13 cellular contexts compared by ENCODE assay signal in the genomic region with DNA sequence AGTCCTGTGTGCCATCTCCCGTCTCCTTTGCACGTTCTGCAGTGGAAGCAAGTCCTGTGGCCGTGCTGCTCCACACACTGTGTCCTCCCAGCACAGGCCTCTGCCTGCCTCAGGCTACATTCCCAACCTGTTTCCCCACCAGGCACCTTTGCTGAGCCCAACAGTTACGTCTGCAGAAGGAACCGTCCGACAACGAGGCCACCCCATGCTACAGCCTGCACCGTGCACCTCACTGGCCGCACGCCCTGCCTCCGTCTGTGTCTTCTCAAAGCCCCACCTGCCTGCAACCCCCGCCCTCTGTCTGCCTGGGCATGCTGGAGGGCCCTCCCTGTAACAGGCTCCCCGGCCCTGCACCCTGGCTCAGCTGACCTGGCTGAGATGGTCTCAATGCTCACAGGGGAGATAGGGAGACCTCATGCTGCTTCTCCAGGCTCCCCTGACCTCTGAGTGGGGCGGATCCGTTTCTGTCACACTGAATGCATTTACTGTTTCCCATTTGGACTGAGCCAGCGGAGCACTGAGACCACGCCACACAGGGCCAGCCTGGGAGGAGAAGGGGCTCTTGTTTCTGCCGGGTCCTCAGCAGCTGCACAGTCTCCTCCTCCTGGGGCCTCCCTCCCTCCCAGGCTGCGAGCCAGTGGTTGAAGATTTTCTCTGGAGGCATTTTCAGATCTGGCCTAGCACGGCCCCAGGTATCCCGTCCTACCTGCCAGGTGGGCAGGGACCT.
DNase-seq lines count a peak whose midpoint lies in the region; ATAC-seq and TF ChIP-seq lines count a peak whose summit lies in the region.
"Had no signal": no experiment of that assay in that cellular context is flagged by ENCODE, and none has a peak within 500 bp of the region (broad histone marks: within the 10 kb centered on the region; RNA-seq: fewer than 3 reads in every experiment).

No MANE protein-coding gene starts in this region.

- H3K9me3 ChIP-seq in duodenal mucosa (ENCODE audit: control insufficient read depth in 1 of 2, low read length in 2 of 2) (no peaks in the 10 kb centered on the region), thymus (ENCODE audit: control insufficient read depth) (no peaks in the 10 kb centered on the region), smooth muscle cell (replicated peaks; ENCODE audit: low read depth) (no peaks in the 10 kb centered on the region)

- H3K27me3 ChIP-seq in duodenal mucosa (ENCODE audit: control insufficient read depth in 1 of 2, insufficient read depth in 2 of 2, low read length in 2 of 2): peaks cover 0 to 2% of the 10 kb centered on the region in 2 donors
- no peaks in the 10 kb centered on the region for H3K27me3 ChIP-seq in thymus (ENCODE audit: control insufficient read depth, insufficient read depth)
- no peaks in the 10 kb centered on the region for H3K27me3 ChIP-seq in smooth muscle cell (ENCODE audit: low read depth)

- H3K9me3 Mint-ChIP-seq in activated CD8-positive, alpha-beta T cell treated with anti-CD3 and anti-CD28 coated beads, Interleukin-2, amount 10 ng/mL, durations not matched to agents 7 days and 5 days (ENCODE audit: insufficient read depth): no peaks in the 10 kb centered on the region
- no peaks in the 10 kb centered on the region for H3K9me3 Mint-ChIP-seq in activated CD8-positive, alpha-beta T cell treated with anti-CD3 and anti-CD28 coated beads for 36 hours

- no peak overlapping the region for H3K4me2 ChIP-seq in smooth muscle cell

- H3F3A ChIP-seq in smooth muscle cell (ENCODE audit: low read depth): no peaks in the 10 kb centered on the region

- no peaks in the 10 kb centered on the region for H4K20me1 ChIP-seq in smooth muscle cell (ENCODE audit: low read depth)

- H3K4me3 Mint-ChIP-seq in activated CD8-positive, alpha-beta T cell treated with anti-CD3 and anti-CD28 coated beads, Interleukin-2, amount 10 ng/mL, durations not matched to agents 7 days and 5 days: no peak overlapping the region
- H3K4me3 Mint-ChIP-seq in activated CD8-positive, alpha-beta T cell treated with anti-CD3 and anti-CD28 coated beads for 36 hours: no peak overlapping the region

- no peaks in the 10 kb centered on the region for H3K79me2 ChIP-seq in smooth muscle cell (ENCODE audit: low read depth)

- WGBS in thymus: 88% methylated on average over 21 of the region's 21 CpGs
- 74% methylated on average over 21 of the region's 21 CpGs for WGBS in smooth muscle cell (ENCODE audit: low lambda C conversion rate)

- H3K9ac ChIP-seq in duodenal mucosa (ENCODE audit: low read depth in 1 of 2, low read length in 2 of 2) (no peak overlapping the region), smooth muscle cell (ENCODE audit: low read depth) (no peak overlapping the region)

- no peaks in the 10 kb centered on the region for H3K36me3 Mint-ChIP-seq in activated CD8-positive, alpha-beta T cell treated with anti-CD3 and anti-CD28 coated beads, Interleukin-2, amount 10 ng/mL, durations not matched to agents 7 days and 5 days (ENCODE audit: low read depth)
- no peaks in the 10 kb centered on the region for H3K36me3 Mint-ChIP-seq in activated CD8-positive, alpha-beta T cell treated with anti-CD3 and anti-CD28 coated beads for 36 hours (ENCODE audit: low read depth)

- H3K4me3 ChIP-seq in duodenal mucosa (ENCODE audit: low read depth in 1 of 2, low read length in 2 of 2): no peak overlapping the region
- H3K4me3 ChIP-seq in thymus (ENCODE audit: low read length): no peak overlapping the region
- no peak overlapping the region for H3K4me3 ChIP-seq in smooth muscle cell

- CTCF ChIA-PET in activated CD8-positive, alpha-beta T cell treated with anti-CD3 and anti-CD28 coated beads, Interleukin-2, amount 10 ng/mL, durations not matched to agents 7 days and 5 days (lab: Charles Lee): no interaction called here
- CTCF ChIA-PET in activated CD8-positive, alpha-beta T cell treated with anti-CD3 and anti-CD28 coated beads for 36 hours (lab: Charles Lee): no interaction called here

- no peaks in the 10 kb centered on the region for H3K27me3 Mint-ChIP-seq in activated CD8-positive, alpha-beta T cell treated with anti-CD3 and anti-CD28 coated beads, Interleukin-2, amount 10 ng/mL, durations not matched to agents 7 days and 5 days (ENCODE audit: low read depth)
- peaks cover 6% of the 10 kb centered on the region for H3K27me3 Mint-ChIP-seq in activated CD8-positive, alpha-beta T cell treated with anti-CD3 and anti-CD28 coated beads for 36 hours

- H3K4me1 ChIP-seq in duodenal mucosa (ENCODE audit: control insufficient read depth in 1 of 2, insufficient read depth in 2 of 2, low read length in 2 of 2) (peaks cover 10 to 15% of the 10 kb centered on the region in 2 donors), thymus (ENCODE audit: control insufficient read depth, insufficient read depth, low read length) (no peaks in the 10 kb centered on the region), smooth muscle cell (ENCODE audit: low read depth) (peaks cover 7% of the 10 kb centered on the region)

- no peak overlapping the region for H2AFZ ChIP-seq in smooth muscle cell (ENCODE audit: low read depth)

- no peaks in the 10 kb centered on the region for H3K4me1 Mint-ChIP-seq in activated CD8-positive, alpha-beta T cell treated with anti-CD3 and anti-CD28 coated beads, Interleukin-2, amount 10 ng/mL, durations not matched to agents 7 days and 5 days (ENCODE audit: low read depth)
- H3K4me1 Mint-ChIP-seq in activated CD8-positive, alpha-beta T cell treated with anti-CD3 and anti-CD28 coated beads for 36 hours (ENCODE audit: low read depth): no peaks in the 10 kb centered on the region

- H3K27ac Mint-ChIP-seq in activated CD8-positive, alpha-beta T cell treated with anti-CD3 and anti-CD28 coated beads, Interleukin-2, amount 10 ng/mL, durations not matched to agents 7 days and 5 days: no peak overlapping the region
- no peak overlapping the region for H3K27ac Mint-ChIP-seq in activated CD8-positive, alpha-beta T cell treated with anti-CD3 and anti-CD28 coated beads for 36 hours

- POLR2A ChIA-PET in activated CD8-positive, alpha-beta T cell treated with anti-CD3 and anti-CD28 coated beads, Interleukin-2, amount 10 ng/mL, durations not matched to agents 7 days and 5 days (lab: Charles Lee): no interaction called here
- POLR2A ChIA-PET in activated CD8-positive, alpha-beta T cell treated with anti-CD3 and anti-CD28 coated beads for 36 hours (lab: Charles Lee): no interaction called here

- DNase-seq in activated CD8-positive, alpha-beta T cell treated with anti-CD3 and anti-CD28 coated beads, Interleukin-2, amount 10 ng/mL, durations not matched to agents 7 days and 5 days: peak; percentile 13
- no peak for DNase-seq in activated CD8-positive, alpha-beta T cell treated with anti-CD3 and anti-CD28 coated beads for 36 hours
- DNase-seq in myocyte (ENCODE audit: low read depth) (peak; percentile 60), DMS153 treated with DMSO at 0.1 percent for 48 hours (lab: John Stamatoyannopoulos, UW; ENCODE audit: unreplicated experiment) (no peak), smooth muscle cell (lab: John Stamatoyannopoulos, UW; ENCODE audit: unreplicated experiment) (no peak)
- DNase-seq: activated CD4-positive, CD25-positive, alpha-beta regulatory T cell; activated naive CD4-positive, alpha-beta T cell treated with Interleukin-2 at 50 U/mL for 16 hours; NCI-H2227 treated with DMSO at 0.1 percent for 48 hours; SHP77 treated with DMSO at 0.1 percent for 48 hours; stimulated activated CD4-positive, alpha-beta T cell treated with anti-CD3 and anti-CD28 coated beads, Interleukin-4, amount 100 ng/mL, for 4 hours had no signal

- ATAC-seq in activated CD8-positive, alpha-beta T cell treated with anti-CD3 and anti-CD28 coated beads, Interleukin-2, amount 10 ng/mL, durations not matched to agents 7 days and 5 days: no peak
- ATAC-seq in activated CD8-positive, alpha-beta T cell treated with anti-CD3 and anti-CD28 coated beads for 36 hours: no peak
- no peak for ATAC-seq in GM21447 (IDR thresholded peaks at IDR 0.05; ENCODE audit: unreplicated experiment)

- H3K27ac ChIP-seq in duodenal mucosa (ENCODE audit: low read depth, low read length): peak overlapping the region; percentile 3
- peak overlapping the region; percentile 31 for H3K27ac ChIP-seq in thymus (ENCODE audit: low read depth)
- no peak overlapping the region for H3K27ac ChIP-seq in smooth muscle cell (ENCODE audit: low read depth)

- intact Hi-C loops in activated CD8-positive, alpha-beta T cell treated with anti-CD3 and anti-CD28 coated beads for 36 hours (cut with micrococcal nuclease): no loop called here

- no peak for TF ChIP-seq CTCF in activated CD8-positive, alpha-beta T cell treated with anti-CD3 and anti-CD28 coated beads for 36 hours (IDR thresholded peaks at IDR 0.05)
- TF ChIP-seq CTCF in smooth muscle cell (IDR thresholded peaks at IDR 0.05; ENCODE audit: borderline replicate concordance, insufficient read depth, poor library complexity, severe bottlenecking): no peak

- H3K36me3 ChIP-seq in duodenal mucosa (ENCODE audit: control insufficient read depth in 1 of 2, insufficient read depth in 2 of 2, low read length in 2 of 2) (no peaks in the 10 kb centered on the region), thymus (ENCODE audit: control insufficient read depth, insufficient read depth) (no peaks in the 10 kb centered on the region), smooth muscle cell (ENCODE audit: low read depth) (no peaks in the 10 kb centered on the region)

Comparison
In these comparisons a context has a peak if more than half of its experiments do, and no peak if none do; other contexts are left out.
1. DNase-seq: peak in activated CD8-positive, alpha-beta T cell treated with anti-CD3 and anti-CD28 coated beads, Interleukin-2, amount 10 ng/mL, durations not matched to agents 7 days and 5 days (single experiment) and myocyte (single experiment); none in activated CD8-positive, alpha-beta T cell treated with anti-CD3 and anti-CD28 coated beads for 36 hours (single experiment), DMS153 treated with DMSO at 0.1 percent for 48 hours (single experiment) and smooth muscle cell (single experiment).